Comparison of ENCODE assay signal across 20 cellular contexts in the genomic region with DNA sequence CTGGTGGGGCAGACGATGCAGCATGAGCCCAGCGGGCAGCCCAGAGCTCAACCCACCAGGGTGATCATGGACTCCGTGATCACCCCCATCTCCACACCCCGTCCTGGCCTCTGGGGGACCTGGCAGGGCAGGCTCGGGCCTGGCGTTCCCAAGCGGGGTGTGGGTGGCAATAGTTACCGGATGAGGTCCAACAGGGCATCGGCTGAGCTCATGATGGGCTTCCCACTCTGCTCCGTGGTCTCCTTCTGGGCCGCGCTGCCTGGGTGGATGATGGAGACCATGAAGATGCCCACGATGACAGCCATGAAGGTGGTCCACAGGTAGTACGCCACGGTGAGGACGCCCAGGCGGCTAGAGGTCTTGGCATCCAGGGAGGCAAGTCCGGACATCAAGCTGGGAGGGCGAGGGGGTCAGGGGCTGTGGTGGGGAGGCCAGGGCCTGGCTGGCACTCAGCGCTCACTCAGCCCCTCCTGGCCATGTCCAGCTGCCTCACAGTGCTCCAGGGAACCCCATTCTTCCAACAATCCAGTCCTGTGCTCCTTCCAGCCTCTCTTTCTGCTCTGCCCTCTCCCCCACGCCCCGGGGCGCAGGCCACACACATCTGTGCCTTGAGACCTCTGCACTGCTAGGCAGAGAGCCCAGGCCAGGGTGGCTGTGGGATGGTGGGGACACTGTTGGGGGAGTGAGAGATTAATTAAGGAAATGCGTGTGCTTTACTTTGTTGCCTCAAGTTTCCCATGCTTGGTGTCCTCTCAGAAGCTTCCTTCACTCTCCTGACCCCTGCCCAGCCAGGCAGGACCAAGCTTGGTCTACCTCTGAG. TPM values are rescaled to one million over a fixed set of nuclear protein-coding genes. Genes with fewer than 3 reads are reported as not detected.
DNase-seq lines count a peak whose midpoint lies in the region; ATAC-seq and TF ChIP-seq lines count a peak whose summit lies in the region.
"Had no signal": no experiment of that assay in that cellular context is flagged by ENCODE, and none has a peak within 500 bp of the region (broad histone marks: within the 10 kb centered on the region; RNA-seq: fewer than 3 reads in every experiment).

No MANE protein-coding gene starts in this region.

- no peaks in the 10 kb centered on the region for H3K36me3 ChIP-seq in Panc1 (ENCODE audit: control insufficient read depth, insufficient read depth, low read length)
- H3K36me3 ChIP-seq in lower lobe of right lung, result no peaks in the 10 kb centered on the region
- H3K36me3 ChIP-seq in osteoblast (ENCODE audit: insufficient read depth, low read length), result no peaks in the 10 kb centered on the region
- no peaks in the 10 kb centered on the region for H3K36me3 ChIP-seq in hepatocyte (replicated peaks; ENCODE audit: insufficient read depth, low read depth)
- H3K36me3 ChIP-seq: BLaER1 had no signal

- CTCF ChIA-PET in Panc1 (lab: Charles Lee), result no interaction called here

- intact Hi-C loops in Panc1 (cut with micrococcal nuclease; ENCODE audit: unreplicated experiment), result no loop called here
- intact Hi-C loops in lower lobe of right lung (cut with DNase I), result no loop called here

- H4K20me1 ChIP-seq in osteoblast (ENCODE audit: insufficient read depth, low read length), result no peaks in the 10 kb centered on the region
- no peaks in the 10 kb centered on the region for H4K20me1 ChIP-seq in hepatocyte (ENCODE audit: insufficient read depth, poor library complexity, severe bottlenecking)
- H4K20me1 ChIP-seq: BLaER1 had no signal

- H2AFZ ChIP-seq in osteoblast (ENCODE audit: low read length) (peak overlapping the region; percentile 31), hepatocyte (no peak overlapping the region)

- ATAC-seq in Panc1 (no peak), lower lobe of right lung (no peak), GM18502 (IDR thresholded peaks at IDR 0.05; ENCODE audit: poor library complexity, unreplicated experiment) (no peak)

- H3K4me2 ChIP-seq in osteoblast (ENCODE audit: insufficient read depth, low read length) (no peak overlapping the region), hepatocyte (no peak overlapping the region)
- H3K4me2 ChIP-seq: BLaER1, KMS-11 had no signal

- POLR2A ChIA-PET in Panc1 (lab: Charles Lee), result interaction anchor here (0.5 to 0.6 kb wide), 2 partner anchors 134 to 197 kb away, joined by 5 read pairs; no protein-coding TSS in a partner anchor

- no peaks in the 10 kb centered on the region for H3K9me3 ChIP-seq in Panc1 (ENCODE audit: control insufficient read depth, insufficient read depth, low read depth, low read length)
- peaks cover 5% of the 10 kb centered on the region for H3K9me3 ChIP-seq in lower lobe of right lung
- H3K9me3 ChIP-seq in osteoblast (ENCODE audit: low read depth, low read length), result peaks cover 18% of the 10 kb centered on the region
- H3K9me3 ChIP-seq in hepatocyte (ENCODE audit: low read depth), result no peaks in the 10 kb centered on the region
- H3K9me3 ChIP-seq: BLaER1 had no signal

- H3K4me3 ChIP-seq in Panc1 (ENCODE audit: low read depth in 2 of 2, low read length in 2 of 2) (no peak overlapping the region), lower lobe of right lung (no peak overlapping the region), osteoblast (ENCODE audit: insufficient read depth, low read length) (no peak overlapping the region), hepatocyte (no peak overlapping the region)
- H3K4me3 ChIP-seq: BLaER1 had no signal

- in situ Hi-C loops in Panc1 (cut with HindIII; ENCODE audit: low pct_unique_long_range_greater_than_20kb, low sequenced_read_pairs), result no loop called here

- H3K9me2 ChIP-seq in hepatocyte (replicated peaks; ENCODE audit: insufficient read depth), result no peaks in the 10 kb centered on the region

- H3K79me2 ChIP-seq in osteoblast (ENCODE audit: insufficient read depth, low read length) (no peaks in the 10 kb centered on the region), hepatocyte (no peaks in the 10 kb centered on the region)

- H3K4me1 ChIP-seq in Panc1 (ENCODE audit: control insufficient read depth, insufficient read depth, low read length) (peaks cover 17% of the 10 kb centered on the region), lower lobe of right lung (peaks cover 15% of the 10 kb centered on the region), osteoblast (ENCODE audit: insufficient read depth, low read length) (peaks cover 7% of the 10 kb centered on the region), hepatocyte (ENCODE audit: insufficient read depth) (peaks cover 32% of the 10 kb centered on the region)

- H3K27ac ChIP-seq in Panc1 (ENCODE audit: low read length) (peak overlapping the region; percentile 65), lower lobe of right lung (peak overlapping the region; percentile 6), osteoblast (ENCODE audit: low read depth, low read length) (no peak overlapping the region), hepatocyte (no peak overlapping the region)
- H3K27ac ChIP-seq: BLaER1, KMS-11 had no signal

- TF ChIP-seq CTCF in Panc1 (IDR thresholded peaks at IDR 0.05), result no peak
- TF ChIP-seq CTCF in lower lobe of right lung (IDR thresholded peaks at IDR 0.05), result no peak
- TF ChIP-seq CTCF in osteoblast (IDR thresholded peaks at IDR 0.05; ENCODE audit: extremely low read depth, low read depth, low read length), result no peak
- TF ChIP-seq CTCF in hepatocyte (IDR thresholded peaks at IDR 0.05; ENCODE audit: poor library complexity), result no peak

- DNase-seq in EH (ENCODE audit: low read depth) (peak; percentile 51), Panc1 (ENCODE audit: low read depth, low spot score) (no peak), lower lobe of right lung (no peak), osteoblast (ENCODE audit: insufficient read length, low spot score, missing footprints) (no peak), hepatocyte (ENCODE audit: low spot score) (no peak), cortex of kidney (lab: John Stamatoyannopoulos, UW) (no peak), NCI-H69 (lab: John Stamatoyannopoulos, UW) (no peak)
- DNase-seq: CD4-positive, alpha-beta memory T cell; DMS153; HFFc6; NCI-H1417 treated with DMSO at 0.1 percent for 48 hours; NCI-H187 treated with DMSO at 0.1 percent for 48 hours; NCI-H345; NCI-H524 treated with DMSO at 0.1 percent for 48 hours had no signal

- 94% methylated on average over 23 of the region's 24 CpGs for WGBS in hepatocyte (ENCODE audit: low lambda C conversion rate, missing lambda C conversion rate)

- no peaks in the 10 kb centered on the region for H3K27me3 ChIP-seq in Panc1 (ENCODE audit: control insufficient read depth, insufficient read depth, low read length)
- H3K27me3 ChIP-seq in lower lobe of right lung (ENCODE audit: low read depth), result no peaks in the 10 kb centered on the region
- H3K27me3 ChIP-seq in osteoblast (ENCODE audit: insufficient read depth, low read length), result no peaks in the 10 kb centered on the region
- H3K27me3 ChIP-seq in hepatocyte, result peaks cover 11% of the 10 kb centered on the region
- H3K27me3 ChIP-seq: BLaER1 had no signal

- BruUV-seq in Panc1 (replicated peaks; lab: Mats Ljungman, UMichigan), result no TSS peak

RNA-seq across cellular contexts. Expression of a gene that starts 27.6 kb away (rescaled TPM):
- total RNA-seq in Panc1 (2021; ENCODE audit: unreplicated experiment) (0.31 TPM), lower lobe of right lung (0.68 TPM), osteoblast (under 0.01 and 0.36 TPM in 2 replicates), hepatocyte (not detected in 2 replicates)
- 0.67 TPM for polyA plus RNA-seq in Panc1 (2012; ENCODE audit: insufficient read length)
- polyA plus RNA-seq in hepatocyte, result 0.46 TPM in 1 of 2 replicates, not detected in the other
- total RNA-seq: A673; CD4-positive, alpha-beta memory T cell; SK-MEL-5 had no signal
- polyA plus RNA-seq: CD4-positive, alpha-beta memory T cell had no signal

RNA-seq across cellular contexts. Expression of a gene that starts 52.8 kb away (rescaled TPM):
- total RNA-seq in Panc1 (2021; ENCODE audit: unreplicated experiment) (0.23 TPM), lower lobe of right lung (64.0 TPM), osteoblast (43.3 and 52.8 TPM in 2 replicates), hepatocyte (2.1 and 3.9 TPM in 2 replicates)
- 0.55 TPM for polyA plus RNA-seq in Panc1 (2012; ENCODE audit: insufficient read length)
- 4.9 and 9.2 TPM in 2 replicates for polyA plus RNA-seq in hepatocyte
- total RNA-seq: A673; CD4-positive, alpha-beta memory T cell; M059J; SK-MEL-5 had no signal
- polyA plus RNA-seq: CD4-positive, alpha-beta memory T cell had no signal

Comparison
In these comparisons a context has a peak if more than half of its experiments do, and no peak if none do; other contexts are left out.
1. H3K27ac ChIP-seq: peak in Panc1 (single experiment) and lower lobe of right lung (single experiment); none in osteoblast (single experiment) and hepatocyte (single experiment).